In the genomic region with DNA sequence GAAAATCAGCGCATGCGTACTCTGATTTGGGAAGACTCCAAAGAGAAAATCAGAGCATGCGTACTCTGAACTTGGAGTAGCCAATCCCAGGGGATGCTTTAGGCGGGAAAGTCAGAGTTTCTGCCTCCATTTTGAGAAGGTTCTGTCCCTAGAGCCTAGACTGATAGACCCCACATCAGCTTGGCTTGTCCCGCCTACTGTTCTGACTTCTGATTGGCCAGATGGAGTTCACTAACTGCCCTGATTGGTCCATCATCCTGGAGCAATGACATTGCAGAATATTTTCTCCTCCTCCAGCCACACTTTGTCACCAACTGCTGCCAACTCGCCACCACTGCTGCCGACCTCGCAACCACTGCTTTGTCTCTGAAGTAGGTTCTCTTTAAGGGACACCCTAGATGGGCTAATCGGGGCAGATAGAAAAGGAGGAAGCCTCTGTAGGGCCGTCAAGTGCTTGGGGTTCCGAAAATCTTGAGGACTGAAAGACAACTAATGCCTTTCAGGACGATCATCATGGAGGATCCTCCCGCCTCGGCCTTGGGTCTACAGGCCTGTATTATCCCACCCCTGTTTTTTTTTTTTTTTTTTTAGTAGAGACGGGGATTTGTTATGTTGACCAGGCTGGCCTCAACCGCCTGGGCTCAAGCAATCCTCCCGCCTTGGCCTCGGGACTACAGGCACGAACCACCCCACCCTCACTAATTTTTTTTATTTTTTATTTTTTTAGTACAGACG, we compare ENCODE assay signal across 1 cellular context.
TF ChIP-seq lines count a peak whose summit lies in the region.
"Not testable (repeated sequence)": the region's sequence is repeated elsewhere in the genome, so short reads cannot be mapped to it uniquely, and the experiment has no call there.

A gene with protein sequence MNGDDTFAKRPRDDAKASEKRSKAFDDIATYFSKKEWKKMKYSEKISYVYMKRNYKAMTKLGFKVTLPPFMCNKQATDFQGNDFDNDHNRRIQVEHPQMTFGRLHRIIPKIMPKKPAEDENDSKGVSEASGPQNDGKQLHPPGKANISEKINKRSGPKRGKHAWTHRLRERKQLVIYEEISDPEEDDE (plus strand): TSS at position 331 of the 735 bp plus-strand sequence. CDS start 1,850 bp downstream, outside the sequence.

TF ChIP-seq in K562, 482 proteins besides CTCF, POLR2A, EP300 and RAD21 (continued from another document):
- TF ChIP-seq ASH1L (IDR thresholded peaks at IDR 0.05; ENCODE audit: borderline replicate concordance, low read depth, partially characterized antibody) (peak; percentile 91), NFE2 (IDR thresholded peaks at IDR 0.05; ENCODE audit: low read depth) (peak; percentile 95), EHMT2 (IDR thresholded peaks at IDR 0.05) (peak; percentile 13; the same call in 1 of the 2 replicates), ARID1B (IDR thresholded peaks at IDR 0.05) (peak; percentile 24; the same call in 1 of the 2 replicates), MAFF (IDR thresholded peaks at IDR 0.05; ENCODE audit: low read length) (peak; percentile 88), MBD2 (IDR thresholded peaks at IDR 0.05; ENCODE audit: borderline replicate concordance, low read depth) (peak; percentile 93), HCFC1 (IDR thresholded peaks at IDR 0.05; ENCODE audit: low read depth, low read length) (peak; percentile 49), PML (IDR thresholded peaks at IDR 0.05; ENCODE audit: low read length) (peak; percentile 51; the same call in 1 of the 2 replicates), E2F1 (CRISPR knock-in tag; IDR thresholded peaks at IDR 0.05) (peak; percentile 77), FOS (IDR thresholded peaks at IDR 0.05; ENCODE audit: extremely low read depth, insufficient read length) (peak; percentile 91), THAP7 (CRISPR knock-in tag; IDR thresholded peaks at IDR 0.05) (peak; percentile 88), MTA3 (IDR thresholded peaks at IDR 0.05; ENCODE audit: borderline replicate concordance) (peak; percentile 61; the same call in 1 of the 2 replicates), TAF9B (IDR thresholded peaks at IDR 0.05; ENCODE audit: partially characterized antibody) (peak; percentile 83), ATF1 (tag; IDR thresholded peaks at IDR 0.05) (peak; percentile 52; the same call in 1 of the 2 replicates), MYBL2 (IDR thresholded peaks at IDR 0.05; ENCODE audit: low read depth) (peak; percentile 63; the same call in 1 of the 2 replicates), E2F3 (CRISPR knock-in tag; IDR thresholded peaks at IDR 0.05) (peak; percentile 78; the same call in 1 of the 2 replicates), EP400 (IDR thresholded peaks at IDR 0.05) (peak; percentile 85), NRF1 (conservative IDR thresholded peaks at IDR 0.05 in 1 of 2, IDR thresholded peaks at IDR 0.05 in 1 of 2) (peak; percentile 85 to 87)
- TF ChIP-seq, protein P1, sequence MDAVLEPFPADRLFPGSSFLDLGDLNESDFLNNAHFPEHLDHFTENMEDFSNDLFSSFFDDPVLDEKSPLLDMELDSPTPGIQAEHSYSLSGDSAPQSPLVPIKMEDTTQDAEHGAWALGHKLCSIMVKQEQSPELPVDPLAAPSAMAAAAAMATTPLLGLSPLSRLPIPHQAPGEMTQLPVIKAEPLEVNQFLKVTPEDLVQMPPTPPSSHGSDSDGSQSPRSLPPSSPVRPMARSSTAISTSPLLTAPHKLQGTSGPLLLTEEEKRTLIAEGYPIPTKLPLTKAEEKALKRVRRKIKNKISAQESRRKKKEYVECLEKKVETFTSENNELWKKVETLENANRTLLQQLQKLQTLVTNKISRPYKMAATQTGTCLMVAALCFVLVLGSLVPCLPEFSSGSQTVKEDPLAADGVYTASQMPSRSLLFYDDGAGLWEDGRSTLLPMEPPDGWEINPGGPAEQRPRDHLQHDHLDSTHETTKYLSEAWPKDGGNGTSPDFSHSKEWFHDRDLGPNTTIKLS (IDR thresholded peaks at IDR 0.05; ENCODE audit: borderline replicate concordance, low read depth): peak; percentile 69; the same call in 1 of the 2 replicates
- not testable (repeated sequence) for TF ChIP-seq ATF1 (CRISPR knock-in tag; IDR thresholded peaks at IDR 0.05); MYBL2 (CRISPR knock-in tag; IDR thresholded peaks at IDR 0.05; ENCODE audit: borderline replicate concordance)
- TF ChIP-seq, protein P2, sequence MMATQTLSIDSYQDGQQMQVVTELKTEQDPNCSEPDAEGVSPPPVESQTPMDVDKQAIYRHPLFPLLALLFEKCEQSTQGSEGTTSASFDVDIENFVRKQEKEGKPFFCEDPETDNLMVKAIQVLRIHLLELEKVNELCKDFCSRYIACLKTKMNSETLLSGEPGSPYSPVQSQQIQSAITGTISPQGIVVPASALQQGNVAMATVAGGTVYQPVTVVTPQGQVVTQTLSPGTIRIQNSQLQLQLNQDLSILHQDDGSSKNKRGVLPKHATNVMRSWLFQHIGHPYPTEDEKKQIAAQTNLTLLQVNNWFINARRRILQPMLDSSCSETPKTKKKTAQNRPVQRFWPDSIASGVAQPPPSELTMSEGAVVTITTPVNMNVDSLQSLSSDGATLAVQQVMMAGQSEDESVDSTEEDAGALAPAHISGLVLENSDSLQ (IDR thresholded peaks at IDR 0.05): peak; percentile 87
